1 cellular context compared by ENCODE assay signal in the genomic region with DNA sequence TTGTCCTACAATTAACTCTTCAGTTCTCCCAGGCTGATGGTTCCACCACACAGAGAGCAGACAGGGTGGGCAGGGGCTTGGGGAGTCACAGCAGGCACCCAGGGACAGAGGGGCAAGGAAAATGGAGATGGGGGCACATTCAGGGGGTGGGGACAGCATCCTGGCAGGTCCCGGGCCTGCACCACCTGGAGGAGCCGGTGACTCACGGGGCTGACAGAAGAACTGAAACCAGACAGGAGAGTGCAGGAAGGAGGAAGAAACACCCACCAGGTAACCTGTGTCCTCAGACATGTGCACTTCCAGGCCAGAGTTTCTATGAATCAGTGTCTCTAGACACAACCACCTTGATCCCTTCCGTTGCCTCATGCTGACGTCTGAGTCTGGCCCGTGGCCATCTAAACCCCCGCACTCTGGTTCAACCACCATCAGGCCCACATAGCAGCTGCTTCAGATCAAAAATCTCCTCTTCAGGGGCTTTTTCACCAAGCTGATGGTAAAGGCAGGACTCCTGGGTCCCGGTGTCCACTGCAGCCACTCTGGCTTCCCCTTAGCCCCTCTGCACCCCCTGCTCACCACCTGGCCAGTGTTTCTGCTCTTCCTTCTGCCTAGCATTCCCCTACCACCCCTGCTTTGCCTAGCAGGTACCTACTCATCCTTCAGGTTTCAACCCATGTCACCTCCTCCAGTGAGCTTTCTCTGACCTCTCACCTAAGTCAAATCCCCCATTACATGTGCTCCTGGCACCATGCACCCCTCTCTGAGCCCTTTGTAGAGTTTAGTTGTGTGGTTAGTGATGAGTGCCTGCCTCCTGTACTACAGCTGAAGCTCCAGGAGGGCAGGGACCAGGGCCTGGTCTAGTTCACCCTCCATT.
TF ChIP-seq lines count a peak whose summit lies in the region.

No MANE protein-coding gene starts in this region.

TF ChIP-seq in HCT116, 20 proteins besides CTCF, POLR2A, EP300 and RAD21 (continued from another document):
- TF ChIP-seq SRF (IDR thresholded peaks at IDR 0.05; ENCODE audit: low read depth) = no peak
- TF ChIP-seq SIN3A (IDR thresholded peaks at IDR 0.05; ENCODE audit: low read depth) = no peak
- no peak for TF ChIP-seq EZH2 (IDR thresholded peaks at IDR 0.05)
- TF ChIP-seq, protein P1, sequence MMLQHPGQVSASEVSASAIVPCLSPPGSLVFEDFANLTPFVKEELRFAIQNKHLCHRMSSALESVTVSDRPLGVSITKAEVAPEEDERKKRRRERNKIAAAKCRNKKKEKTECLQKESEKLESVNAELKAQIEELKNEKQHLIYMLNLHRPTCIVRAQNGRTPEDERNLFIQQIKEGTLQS (IDR thresholded peaks at IDR 0.05) = no peak
